In genomic region chr2:145412155-145412554, GRCh38 we compare ENCODE assay signal across 13 cellular contexts.
DNase-seq lines count a peak whose midpoint lies in the region; ATAC-seq and TF ChIP-seq lines count a peak whose summit lies in the region.
"Had no signal": no experiment of that assay in that cellular context is flagged by ENCODE, and none has a peak within 500 bp of the region (broad histone marks: within the 10 kb centered on the region; RNA-seq: fewer than 3 reads in every experiment).

No MANE protein-coding gene starts in this region.

- H3K27me3 ChIP-seq in heart right ventricle = no peaks in the 10 kb centered on the region

- DNase-seq in NCI-H748 treated with DMSO at 0.1 percent for 48 hours (lab: John Stamatoyannopoulos, UW) (peak; percentile 24), DMS79 treated with DMSO at 0.1 percent for 48 hours (lab: John Stamatoyannopoulos, UW) (no peak), heart right ventricle (no peak), mucosa of gallbladder (ENCODE audit: low spot score) (no peak)
- no peak for DNase-seq in effector memory CD8-positive, alpha-beta T cell
- DNase-seq: anterior cingulate cortex, NCI-H446 treated with DMSO at 0.1 percent for 48 hours, nephron progenitor cell, SW 1271 had no signal

- peaks cover 6 to 13% of the 10 kb centered on the region in 2 donors for H3K4me1 Mint-ChIP-seq in effector memory CD8-positive, alpha-beta T cell (ENCODE audit: low read depth in 2 of 2)
- H3K4me1 Mint-ChIP-seq: nephron progenitor cell had no signal

- H3K4me3 Mint-ChIP-seq in effector memory CD8-positive, alpha-beta T cell = no peak overlapping the region
- H3K4me3 Mint-ChIP-seq: activated CD4-positive, alpha-beta memory T cell treated with anti-CD3 and anti-CD28 coated beads, Interleukin-2, amount 10 ng/mL, durations not matched to agents 7 days and 5 days; nephron progenitor cell had no signal

- no peaks in the 10 kb centered on the region for H3K36me3 Mint-ChIP-seq in effector memory CD8-positive, alpha-beta T cell (ENCODE audit: insufficient read depth)

- WGBS in heart right ventricle, 2 donors = 83 to 87% methylated on average over 4 of the region's 4 CpGs

- H3K4me1 ChIP-seq in heart right ventricle = peaks cover 0 to 7% (median 0%) of the 10 kb centered on the region in 9 donors

- intact Hi-C loops in heart right ventricle (cut with DNase I) = no loop called here

- peaks cover 0 to 14% (median 0%) of the 10 kb centered on the region in 11 donors for H3K9me3 ChIP-seq in heart right ventricle

- H3K4me3 ChIP-seq in heart right ventricle = no peak overlapping the region

- peaks cover 19 to 49% of the 10 kb centered on the region in 2 donors for H3K27me3 Mint-ChIP-seq in effector memory CD8-positive, alpha-beta T cell

- no peaks in the 10 kb centered on the region for H3K36me3 ChIP-seq in heart right ventricle

- H3K9me3 Mint-ChIP-seq in effector memory CD8-positive, alpha-beta T cell = peaks cover 0 to 8% of the 10 kb centered on the region in 2 donors
- H3K9me3 Mint-ChIP-seq: activated CD4-positive, alpha-beta memory T cell treated with anti-CD3 and anti-CD28 coated beads, Interleukin-2, amount 10 ng/mL, durations not matched to agents 7 days and 5 days had no signal

- TF ChIP-seq CTCF in heart right ventricle (IDR thresholded peaks at IDR 0.05) = no peak

- no peak overlapping the region for H3K27ac Mint-ChIP-seq in effector memory CD8-positive, alpha-beta T cell
- H3K27ac Mint-ChIP-seq: activated CD4-positive, alpha-beta memory T cell treated with anti-CD3 and anti-CD28 coated beads, Interleukin-2, amount 10 ng/mL, durations not matched to agents 7 days and 5 days; nephron progenitor cell had no signal

- no peak overlapping the region for H3K27ac ChIP-seq in heart right ventricle

- peak; percentile 32 for ATAC-seq in GM18861 (IDR thresholded peaks at IDR 0.05; ENCODE audit: unreplicated experiment)
- ATAC-seq in GM21447 (IDR thresholded peaks at IDR 0.05; ENCODE audit: unreplicated experiment) = peak; percentile 36
- ATAC-seq in HG03103 (IDR thresholded peaks at IDR 0.05; ENCODE audit: low read depth, unreplicated experiment) = peak; percentile 38
- no peak for ATAC-seq in effector memory CD8-positive, alpha-beta T cell (replicated peaks)
- ATAC-seq in heart right ventricle = no peak

Comparison
In these comparisons a context has a peak if more than half of its experiments do, and no peak if none do; other contexts are left out.
1. ATAC-seq: peak in GM18861 (single experiment), GM21447 (single experiment) and HG03103 (single experiment); none in effector memory CD8-positive, alpha-beta T cell (single experiment) and heart right ventricle (0 of 8).